In genomic region chr2:216242365-216242764, GRCh38 we compare ENCODE assay signal across 17 cellular contexts.
DNase-seq lines count a peak whose midpoint lies in the region; ATAC-seq and TF ChIP-seq lines count a peak whose summit lies in the region.
"Had no signal": no experiment of that assay in that cellular context is flagged by ENCODE, and none has a peak within 500 bp of the region (broad histone marks: within the 10 kb centered on the region; RNA-seq: fewer than 3 reads in every experiment).

No MANE protein-coding gene starts in this region.

- H3K27me3 ChIP-seq in BE2C (no peaks in the 10 kb centered on the region), GM23338 (ENCODE audit: insufficient read depth) (no peaks in the 10 kb centered on the region)
- H3K27me3 ChIP-seq: thyroid gland had no signal

- peak; percentile 91 for ATAC-seq in GM23338
- ATAC-seq in HG03520 (IDR thresholded peaks at IDR 0.05; ENCODE audit: unreplicated experiment) = no peak
- no peak for ATAC-seq in GM19351 (IDR thresholded peaks at IDR 0.05; ENCODE audit: unreplicated experiment)
- ATAC-seq: activated T-helper 17 cell treated with anti-CD3 and anti-CD28 coated beads, Interleukin-2, amount 50 U/mL, for 72 hours had no signal

- peaks cover 17% of the 10 kb centered on the region for H3K4me1 Mint-ChIP-seq in GM23338
- H3K4me1 Mint-ChIP-seq: activated T-helper 17 cell treated with anti-CD3 and anti-CD28 coated beads, Interleukin-2, amount 50 U/mL, for 72 hours had no signal

- H3K36me3 Mint-ChIP-seq in GM23338 (ENCODE audit: low read depth) = no peaks in the 10 kb centered on the region

- no peak overlapping the region for H3K4me2 ChIP-seq in GM23338

- H3K9me3 Mint-ChIP-seq in GM23338 = no peaks in the 10 kb centered on the region
- H3K9me3 Mint-ChIP-seq: activated T-helper 17 cell treated with anti-CD3 and anti-CD28 coated beads, Interleukin-2, amount 50 U/mL, for 72 hours had no signal

- H3K9me2 ChIP-seq in GM23338 (ENCODE audit: insufficient read depth) = no peaks in the 10 kb centered on the region

- DNase-seq in BE2C (peak; percentile 74), GM23338 (ENCODE audit: low spot score) (peak; percentile 18), NCI-H345 treated with DMSO at 0.1 percent for 48 hours (lab: John Stamatoyannopoulos, UW; ENCODE audit: unreplicated experiment) (peak; percentile 84), inferior parietal cortex (ENCODE audit: extremely low spot score) (peak; percentile 9), HT-29 (ENCODE audit: low spot score) (no peak), RKO (ENCODE audit: low spot score) (no peak)
- DNase-seq: activated CD4-positive, alpha-beta T cell treated with anti-CD3 and anti-CD28 coated beads, Interleukin-2, amount 50 U/mL, for 48 hours; amniotic stem cell; DND-41; NK-92 treated with Interleukin-12 subunit alpha and Interleukin-12 subunit beta, amount 100 ng/mL, for 24 hours; SHP77 treated with DMSO at 0.1 percent for 48 hours; stimulated activated CD4-positive, alpha-beta T cell treated with anti-CD3 and anti-CD28 coated beads, Interleukin-2, amount 100 ng/mL, for 24 hours; thyroid gland had no signal

- H2AFZ ChIP-seq in GM23338 = peak overlapping the region; percentile 91

- H3K79me2 ChIP-seq in GM23338 (replicated peaks; ENCODE audit: insufficient read depth) = no peaks in the 10 kb centered on the region

- no peaks in the 10 kb centered on the region for H3K36me3 ChIP-seq in BE2C
- H3K36me3 ChIP-seq in GM23338 (ENCODE audit: insufficient read depth) = no peaks in the 10 kb centered on the region
- H3K36me3 ChIP-seq: thyroid gland had no signal

- H3K27ac Mint-ChIP-seq in GM23338 = no peak overlapping the region
- H3K27ac Mint-ChIP-seq: activated T-helper 17 cell treated with anti-CD3 and anti-CD28 coated beads, Interleukin-2, amount 50 U/mL, for 72 hours had no signal

- no peaks in the 10 kb centered on the region for H3K9me3 ChIP-seq in BE2C
- H3K9me3 ChIP-seq: thyroid gland had no signal

- TF ChIP-seq CTCF in BE2C (IDR thresholded peaks at IDR 0.05; ENCODE audit: low read depth, low read length) (no peak), GM23338 (conservative IDR thresholded peaks at IDR 0.05; ENCODE audit: low read depth in 2 of 2) (no peak)

- no peak overlapping the region for H3K4me3 ChIP-seq in BE2C (ENCODE audit: low read depth, low read length)
- H3K4me3 ChIP-seq in GM23338 = no peak overlapping the region
- H3K4me3 ChIP-seq: thyroid gland had no signal

- no peak overlapping the region for H3K27ac ChIP-seq in GM23338 (ENCODE audit: low read depth)
- H3K27ac ChIP-seq: epithelial cell of prostate, thyroid gland had no signal

- no peak overlapping the region for H3K4me3 Mint-ChIP-seq in GM23338
- H3K4me3 Mint-ChIP-seq: activated T-helper 17 cell treated with anti-CD3 and anti-CD28 coated beads, Interleukin-2, amount 50 U/mL, for 72 hours had no signal

- H3K27me3 Mint-ChIP-seq in GM23338 (ENCODE audit: insufficient read depth, low read depth, poor library complexity) = peaks cover 5% of the 10 kb centered on the region
- H3K27me3 Mint-ChIP-seq: activated T-helper 17 cell treated with anti-CD3 and anti-CD28 coated beads, Interleukin-2, amount 50 U/mL, for 72 hours had no signal

- H3F3A ChIP-seq in GM23338 (replicated peaks; ENCODE audit: low read depth) = no peaks in the 10 kb centered on the region

- H3K4me1 ChIP-seq in BE2C (peaks cover 20% of the 10 kb centered on the region), GM23338 (ENCODE audit: insufficient read depth) (peaks cover 12% of the 10 kb centered on the region)
- H3K4me1 ChIP-seq: thyroid gland had no signal

- no peaks in the 10 kb centered on the region for H4K20me1 ChIP-seq in GM23338 (replicated peaks; ENCODE audit: insufficient read depth)

TF ChIP-seq in GM23338, 12 proteins besides CTCF, POLR2A, EP300 and RAD21:
- TF ChIP-seq ETS1 (IDR thresholded peaks at IDR 0.05) = no peak

Comparison
In these comparisons a context has a peak if more than half of its experiments do, and no peak if none do; other contexts are left out.
1. DNase-seq: peak in BE2C (single experiment), GM23338 (single experiment), NCI-H345 treated with DMSO at 0.1 percent for 48 hours (single experiment) and inferior parietal cortex (single experiment); none in HT-29 (single experiment) and RKO (single experiment).